Comparison of ENCODE assay signal across 23 cellular contexts in the genomic region with DNA sequence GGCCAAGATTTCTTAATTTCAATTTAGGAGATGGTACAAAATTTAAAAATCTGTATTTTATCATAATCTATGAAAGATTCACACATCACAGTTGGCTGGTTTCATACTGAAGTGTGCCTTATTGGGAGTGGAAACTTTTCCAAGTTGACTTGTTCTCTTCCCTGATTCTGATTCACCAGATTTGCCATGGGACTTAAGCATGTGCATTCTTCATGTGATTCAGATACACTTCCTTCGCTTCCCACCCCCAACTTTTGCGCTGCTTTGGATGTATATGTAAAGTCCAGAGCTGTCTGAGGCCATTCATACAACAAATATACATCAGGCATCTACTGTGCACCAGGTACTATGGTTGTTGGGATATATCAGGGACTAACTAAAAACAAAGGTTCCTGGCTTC.
DNase-seq lines count a peak whose midpoint lies in the region; ATAC-seq and TF ChIP-seq lines count a peak whose summit lies in the region.
"Had no signal": no experiment of that assay in that cellular context is flagged by ENCODE, and none has a peak within 500 bp of the region (broad histone marks: within the 10 kb centered on the region; RNA-seq: fewer than 3 reads in every experiment).

No MANE protein-coding gene starts in this region.

- H3K9me3 ChIP-seq in OCI-LY1 (ENCODE audit: low read length) (no peaks in the 10 kb centered on the region), neutrophil (no peaks in the 10 kb centered on the region), tibial artery (no peaks in the 10 kb centered on the region)
- H3K9me3 ChIP-seq: HAP-1, left lung had no signal

- no peaks in the 10 kb centered on the region for H3K9me2 ChIP-seq in OCI-LY1 (ENCODE audit: low read depth, low read length)

- H3K4me1 ChIP-seq in OCI-LY1 (ENCODE audit: insufficient read depth, low read length, severe bottlenecking) (peaks cover 75% of the 10 kb centered on the region), neutrophil (ENCODE audit: control insufficient read depth in 1 of 2, insufficient read depth in 1 of 2, low read depth in 1 of 2, low read length in 1 of 2) (peaks cover 69 to 81% of the 10 kb centered on the region in 2 experiments), tibial artery (peaks cover 0 to 93% (median 77%) of the 10 kb centered on the region in 4 donors)

- intact Hi-C loops in tibial artery (cut with DNase I; ENCODE audit: low total_unique reads) = no loop called here

- H3F3A ChIP-seq in OCI-LY1 (ENCODE audit: insufficient read depth, low read length) = no peaks in the 10 kb centered on the region

- no peaks in the 10 kb centered on the region for H4K20me1 ChIP-seq in OCI-LY1 (ENCODE audit: insufficient read depth, low read length)

- TF ChIP-seq CTCF in OCI-LY1 (IDR thresholded peaks at IDR 0.05; ENCODE audit: low read length) (no peak), neutrophil (IDR thresholded peaks at IDR 0.05) (no peak), tibial artery (IDR thresholded peaks at IDR 0.05) (no peak)

- H2AFZ ChIP-seq in OCI-LY1 (ENCODE audit: low read length) = no peak overlapping the region

- H3K36me3 ChIP-seq in OCI-LY1 (ENCODE audit: insufficient read depth, low read length) = peaks cover 10% of the 10 kb centered on the region; the same call in 1 of the 2 replicates
- H3K36me3 ChIP-seq in neutrophil = peaks cover 12% of the 10 kb centered on the region
- H3K36me3 ChIP-seq in tibial artery = no peaks in the 10 kb centered on the region
- H3K36me3 ChIP-seq: brain microvascular endothelial cell, HAP-1 had no signal

- peaks cover 18% of the 10 kb centered on the region for H3K79me2 ChIP-seq in OCI-LY1 (ENCODE audit: insufficient read depth, low read length)

- no peak overlapping the region for H3K4me2 ChIP-seq in OCI-LY1 (ENCODE audit: low read length)

- H3K9ac ChIP-seq in OCI-LY1 (ENCODE audit: low read length) = no peak overlapping the region

- DNase-seq in caudate nucleus (lab: John Stamatoyannopoulos, UW) = no peak
- no peak for DNase-seq in tibial artery
- DNase-seq in HK-2 (ENCODE audit: unreplicated experiment) = no peak
- DNase-seq: activated B cell treated with CpG ODN at 0.5 μM for 24 hours; activated CD8-positive, alpha-beta memory T cell treated with anti-CD3 and anti-CD28 coated beads, Interleukin-2, amount 10 ng/mL, durations not matched to agents 7 days and 5 days; activated naive CD4-positive, alpha-beta T cell; activated T-cell treated with anti-CD3 and anti-CD28 coated beads, Interleukin-2, amount 50 U/mL, for 48 hours; brain microvascular endothelial cell; CD4-positive, CD25-positive, alpha-beta regulatory T cell; DND-41; effector memory CD8-positive, alpha-beta T cell; left lung; naive thymus-derived CD8-positive, alpha-beta T cell; NCI-H1105 treated with DMSO at 0.1 percent for 48 hours; NCI-H2029; NCI-H526; stimulated activated CD4-positive, alpha-beta T cell treated with anti-CD3 and anti-CD28 coated beads, Interleukin-2, amount 100 ng/mL, for 24 hours had no signal

- H3K4me3 ChIP-seq in OCI-LY1 (ENCODE audit: low read depth, low read length, poor library complexity, severe bottlenecking) (no peak overlapping the region), neutrophil (ENCODE audit: low read depth in 1 of 2, low read length in 1 of 2) (no peak overlapping the region), tibial artery (no peak overlapping the region)
- H3K4me3 ChIP-seq: HAP-1, left lung had no signal

- H3K27ac ChIP-seq in OCI-LY1 (ENCODE audit: low read depth, low read length, poor library complexity, severe bottlenecking) = peak overlapping the region; percentile 60
- peak overlapping the region; percentile 48 for H3K27ac ChIP-seq in caudate nucleus (ENCODE audit: low read depth, low read length)
- peak overlapping the region; percentile 84 for H3K27ac ChIP-seq in neutrophil
- peak overlapping the region; percentile 81 to 82 for H3K27ac ChIP-seq in tibial artery
- H3K27ac ChIP-seq: brain microvascular endothelial cell, RWPE1 had no signal

- ATAC-seq in GM21825 (IDR thresholded peaks at IDR 0.05; ENCODE audit: unreplicated experiment) (no peak), HG02973 (IDR thresholded peaks at IDR 0.05; ENCODE audit: unreplicated experiment) (no peak)
- ATAC-seq: activated CD8-positive, alpha-beta memory T cell treated with anti-CD3 and anti-CD28 coated beads, Interleukin-2, amount 10 ng/mL, durations not matched to agents 7 days and 5 days; effector memory CD8-positive, alpha-beta T cell; left lung; naive thymus-derived CD8-positive, alpha-beta T cell had no signal

- H3K27me3 ChIP-seq in OCI-LY1 (ENCODE audit: insufficient read depth, low read length) (no peaks in the 10 kb centered on the region), neutrophil (no peaks in the 10 kb centered on the region), tibial artery (no peaks in the 10 kb centered on the region)
- H3K27me3 ChIP-seq: brain microvascular endothelial cell, left lung had no signal
